ENCODE assay signal across 24 cellular contexts in the genomic region with DNA sequence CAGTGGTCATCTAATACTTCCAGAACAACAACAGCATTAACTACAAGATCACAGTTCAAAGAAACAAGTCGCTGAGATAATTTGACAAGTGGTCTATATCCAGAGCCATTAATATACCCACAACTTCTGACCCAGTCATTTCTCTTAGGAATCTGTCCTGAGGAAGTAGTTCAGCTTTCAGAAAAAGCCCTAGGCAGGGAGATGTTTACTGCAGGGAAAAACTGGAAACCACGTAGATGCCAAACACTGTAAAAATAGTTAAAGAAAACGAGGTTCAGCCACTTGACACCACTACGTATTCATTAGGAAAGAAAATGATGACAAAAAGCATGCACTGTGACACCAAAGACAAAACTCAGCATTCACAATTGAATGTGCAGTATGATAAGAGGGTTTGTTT. TPM values are rescaled to one million over a fixed set of nuclear protein-coding genes. Genes with fewer than 3 reads are reported as not detected.
DNase-seq lines count a peak whose midpoint lies in the region; ATAC-seq, FAIRE-seq and TF ChIP-seq lines count a peak whose summit lies in the region.
"Had no signal": no experiment of that assay in that cellular context is flagged by ENCODE, and none has a peak within 500 bp of the region (broad histone marks: within the 10 kb centered on the region; RNA-seq: fewer than 3 reads in every experiment).

No MANE protein-coding gene starts in this region.

- peaks cover 28% of the 10 kb centered on the region for H3K4me1 Mint-ChIP-seq in CD4-positive, alpha-beta T cell (ENCODE audit: low read depth)
- H3K4me1 Mint-ChIP-seq in astrocyte (ENCODE audit: low read depth, unreplicated experiment), result peaks cover 30% of the 10 kb centered on the region
- peaks cover 24% of the 10 kb centered on the region for H3K4me1 Mint-ChIP-seq in activated CD4-positive, alpha-beta memory T cell treated with anti-CD3 and anti-CD28 coated beads for 36 hours (ENCODE audit: low read depth)

- H3K36me3 ChIP-seq in HUES48 (ENCODE audit: control insufficient read depth, insufficient read depth, low read length) (no peaks in the 10 kb centered on the region), astrocyte (ENCODE audit: insufficient read depth, low read length) (no peaks in the 10 kb centered on the region)
- H3K36me3 ChIP-seq: gastroesophageal sphincter, HAP-1, WERI-Rb-1 had no signal

- no peaks in the 10 kb centered on the region for H3K27me3 Mint-ChIP-seq in CD4-positive, alpha-beta T cell
- peaks cover 10% of the 10 kb centered on the region for H3K27me3 Mint-ChIP-seq in astrocyte (ENCODE audit: low read depth, unreplicated experiment)
- no peaks in the 10 kb centered on the region for H3K27me3 Mint-ChIP-seq in activated CD4-positive, alpha-beta memory T cell treated with anti-CD3 and anti-CD28 coated beads for 36 hours

- H3K27me3 ChIP-seq in CD4-positive, alpha-beta T cell (ENCODE audit: control insufficient read depth, insufficient read depth, low read length), result no peaks in the 10 kb centered on the region
- H3K27me3 ChIP-seq in HUES48 (ENCODE audit: control insufficient read depth, insufficient read depth, low read length), result no peaks in the 10 kb centered on the region
- no peaks in the 10 kb centered on the region for H3K27me3 ChIP-seq in astrocyte (ENCODE audit: insufficient read depth, low read length)
- H3K27me3 ChIP-seq: gastroesophageal sphincter had no signal

- H3K27ac ChIP-seq in CD4-positive, alpha-beta T cell (ENCODE audit: low read depth, low read length), result no peak overlapping the region
- H3K27ac ChIP-seq in HUES48 (ENCODE audit: low read depth, low read length) (peak overlapping the region; percentile 38), astrocyte (ENCODE audit: low read depth, low read length) (no peak overlapping the region)
- H3K27ac ChIP-seq: parathyroid adenoma, WERI-Rb-1 had no signal

- H3K9me3 ChIP-seq in CD4-positive, alpha-beta T cell (ENCODE audit: control insufficient read depth, low read length), result no peaks in the 10 kb centered on the region
- no peaks in the 10 kb centered on the region for H3K9me3 ChIP-seq in HUES48 (ENCODE audit: control insufficient read depth, insufficient read depth, low read length)
- no peaks in the 10 kb centered on the region for H3K9me3 ChIP-seq in astrocyte (ENCODE audit: insufficient read depth, low read depth, low read length)
- H3K9me3 ChIP-seq: gastroesophageal sphincter, HAP-1 had no signal

- H3K9ac ChIP-seq in HUES48 (ENCODE audit: low read depth, low read length), result no peak overlapping the region
- H3K9ac ChIP-seq in astrocyte (ENCODE audit: low read length), result peak overlapping the region; percentile 71
- H3K9ac ChIP-seq: parathyroid adenoma had no signal

- H3K4me3 ChIP-seq in HUES48 (ENCODE audit: low read depth, low read length) (no peak overlapping the region), astrocyte (ENCODE audit: insufficient read depth, low read depth, low read length) (no peak overlapping the region)
- H3K4me3 ChIP-seq: gastroesophageal sphincter, HAP-1 had no signal

- DNase-seq in CD4-positive, alpha-beta T cell, result no peak
- DNase-seq in astrocyte (ENCODE audit: low read depth) (no peak), myocyte (ENCODE audit: low read depth) (peak; percentile 67), DMS79 (lab: John Stamatoyannopoulos, UW) (no peak), HuH-7.5 (ENCODE audit: low spot score) (no peak)
- DNase-seq in activated CD4-positive, alpha-beta memory T cell treated with anti-CD3 and anti-CD28 coated beads for 36 hours, result no peak
- DNase-seq: activated CD4-positive, alpha-beta T cell treated with anti-CD3 and anti-CD28 coated beads, Interleukin-2, amount 50 U/mL, for 48 hours; activated naive CD4-positive, alpha-beta T cell; central memory CD4-positive, alpha-beta T cell; DND-41; erythroblast; kidney; natural killer cell; NCI-H1436; NCI-H524 treated with DMSO at 0.1 percent for 48 hours; SHP77; WERI-Rb-1 had no signal

- H3K9me3 Mint-ChIP-seq in CD4-positive, alpha-beta T cell, result no peaks in the 10 kb centered on the region
- peaks cover 7% of the 10 kb centered on the region for H3K9me3 Mint-ChIP-seq in astrocyte (ENCODE audit: unreplicated experiment)
- H3K9me3 Mint-ChIP-seq in activated CD4-positive, alpha-beta memory T cell treated with anti-CD3 and anti-CD28 coated beads for 36 hours, result no peaks in the 10 kb centered on the region
- H3K9me3 Mint-ChIP-seq: natural killer cell; stimulated activated memory B cell treated with anti-CD40 and anti-IgM and Interleukin-4, amounts not matched to agents 10 μg/mL and 1 μg/mL and 100 μg/mL, for 72 hours had no signal

- no peak for FAIRE-seq in astrocyte (lab: Jason Lieb, UNC)
- FAIRE-seq: kidney had no signal

- no peaks in the 10 kb centered on the region for H3K79me2 ChIP-seq in astrocyte (ENCODE audit: insufficient read depth, low read length)
- H3K79me2 ChIP-seq: parathyroid adenoma had no signal

- H3K4me1 ChIP-seq in HUES48 (ENCODE audit: control insufficient read depth, insufficient read depth, low read length) (peaks cover 14% of the 10 kb centered on the region), astrocyte (ENCODE audit: insufficient read depth, low read length) (peaks cover 31% of the 10 kb centered on the region)
- H3K4me1 ChIP-seq: parathyroid adenoma had no signal

- H2AFZ ChIP-seq in astrocyte (ENCODE audit: low read depth, low read length), result no peak overlapping the region
- H2AFZ ChIP-seq: parathyroid adenoma had no signal

- ATAC-seq in CD4-positive, alpha-beta T cell (ENCODE audit: poor library complexity), result no peak
- no peak for ATAC-seq in HG02610 (IDR thresholded peaks at IDR 0.05; ENCODE audit: unreplicated experiment)
- ATAC-seq: gastroesophageal sphincter; natural killer cell; sciatic nerve; stimulated activated memory B cell treated with anti-CD40 and anti-IgM and Interleukin-4, amounts not matched to agents 10 μg/mL and 1 μg/mL and 100 μg/mL, for 72 hours had no signal

- H3K36me3 Mint-ChIP-seq in CD4-positive, alpha-beta T cell (ENCODE audit: low read depth), result no peaks in the 10 kb centered on the region
- H3K36me3 Mint-ChIP-seq in astrocyte (ENCODE audit: low read depth, unreplicated experiment), result no peaks in the 10 kb centered on the region
- no peaks in the 10 kb centered on the region for H3K36me3 Mint-ChIP-seq in activated CD4-positive, alpha-beta memory T cell treated with anti-CD3 and anti-CD28 coated beads for 36 hours
- H3K36me3 Mint-ChIP-seq: natural killer cell; stimulated activated memory B cell treated with anti-CD40 and anti-IgM and Interleukin-4, amounts not matched to agents 10 μg/mL and 1 μg/mL and 100 μg/mL, for 72 hours had no signal

- TF ChIP-seq CTCF in CD4-positive, alpha-beta T cell (IDR thresholded peaks at IDR 0.05), result no peak
- no peak for TF ChIP-seq CTCF in astrocyte (IDR thresholded peaks at IDR 0.05; ENCODE audit: insufficient read depth, low read depth, low read length)

- intact Hi-C loops in CD4-positive, alpha-beta T cell (cut with DNase I, micrococcal nuclease), result loop anchor here in 1 of 2 experiments (5.0 kb wide), 2 partner anchors 39 to 51 kb away; no protein-coding TSS in a partner anchor
- intact Hi-C loops in activated CD4-positive, alpha-beta memory T cell treated with anti-CD3 and anti-CD28 coated beads for 36 hours (cut with micrococcal nuclease), result loop anchor here (5.0 kb wide), 1 partner anchor 111 kb away; no protein-coding TSS in a partner anchor

- CTCF ChIA-PET in CD4-positive, alpha-beta T cell (lab: Charles Lee), result interaction anchor here (1.1 kb wide), 1 partner anchor 42 kb away, joined by 4 read pairs; no protein-coding TSS in a partner anchor
- CTCF ChIA-PET in activated CD4-positive, alpha-beta memory T cell treated with anti-CD3 and anti-CD28 coated beads for 36 hours (lab: Charles Lee), result interaction anchor here (0.6 to 3.0 kb wide), 3 partner anchors 42 to 128 kb away, joined by 3 to 18 read pairs (median 6); no protein-coding TSS in a partner anchor

- no peaks in the 10 kb centered on the region for H4K20me1 ChIP-seq in astrocyte (ENCODE audit: insufficient read depth, low read length)

- H3K4me2 ChIP-seq in astrocyte (ENCODE audit: low read length), result peak overlapping the region; percentile 75

- peak overlapping the region; percentile 81 for H3K27ac Mint-ChIP-seq in CD4-positive, alpha-beta T cell
- peak overlapping the region; percentile 99 for H3K27ac Mint-ChIP-seq in astrocyte (ENCODE audit: unreplicated experiment)
- H3K27ac Mint-ChIP-seq in activated CD4-positive, alpha-beta memory T cell treated with anti-CD3 and anti-CD28 coated beads for 36 hours, result no peak overlapping the region
- H3K27ac Mint-ChIP-seq: stimulated activated memory B cell treated with anti-CD40 and anti-IgM and Interleukin-4, amounts not matched to agents 10 μg/mL and 1 μg/mL and 100 μg/mL, for 72 hours had no signal

- no peak overlapping the region for H3K4me3 Mint-ChIP-seq in CD4-positive, alpha-beta T cell
- H3K4me3 Mint-ChIP-seq in astrocyte (ENCODE audit: unreplicated experiment), result peak overlapping the region; percentile 45
- H3K4me3 Mint-ChIP-seq in activated CD4-positive, alpha-beta memory T cell treated with anti-CD3 and anti-CD28 coated beads for 36 hours, result no peak overlapping the region
- H3K4me3 Mint-ChIP-seq: stimulated activated memory B cell treated with anti-CD40 and anti-IgM and Interleukin-4, amounts not matched to agents 10 μg/mL and 1 μg/mL and 100 μg/mL, for 72 hours had no signal

- POLR2A ChIA-PET in CD4-positive, alpha-beta T cell (lab: Charles Lee), result interaction anchor here (0.6 kb wide), 1 partner anchor 201 kb away, joined by 3 read pairs; no protein-coding TSS in a partner anchor
- POLR2A ChIA-PET in activated CD4-positive, alpha-beta memory T cell treated with anti-CD3 and anti-CD28 coated beads for 36 hours (lab: Charles Lee), result interaction anchor here (1.6 kb wide), 1 partner anchor 14 kb away, joined by 6 read pairs; no protein-coding TSS in a partner anchor

RNA-seq across cellular contexts. Expression of gene CDCP1, which starts 22.3 kb away (rescaled TPM):
- 1 to 10 TPM; 1.7 to 1.8 TPM for total RNA-seq in CD4-positive, alpha-beta T cell
- total RNA-seq in astrocyte (4.2 and 6.8 TPM in 2 replicates), myocyte (2.5 and 2.7 TPM in 2 replicates)
- 0.34 TPM for polyA plus RNA-seq in myocyte (2012)
- total RNA-seq in activated CD4-positive, alpha-beta memory T cell treated with anti-CD3 and anti-CD28 coated beads for 36 hours, result under 1 TPM; 0.48 to 0.53 TPM

RNA-seq across cellular contexts. Expression of gene TMEM158, which starts 57.6 kb away (rescaled TPM):
- not detected for total RNA-seq in CD4-positive, alpha-beta T cell
- total RNA-seq in astrocyte (11.5 and 14.1 TPM in 2 replicates), myocyte (131 and 157 TPM in 2 replicates)
- 28.7 TPM for polyA plus RNA-seq in myocyte (2012)
- not detected for total RNA-seq in activated CD4-positive, alpha-beta memory T cell treated with anti-CD3 and anti-CD28 coated beads for 36 hours

Comparison
In these comparisons a context has a peak if more than half of its experiments do, and no peak if none do; other contexts are left out.
1. RNA of gene TMEM158, which starts 57.6 kb away (total RNA-seq): 131 to 157 TPM in myocyte and 11.5 to 14.1 TPM in astrocyte; not detected in CD4-positive, alpha-beta T cell and not detected in activated CD4-positive, alpha-beta memory T cell treated with anti-CD3 and anti-CD28 coated beads for 36 hours; every median in the first group is over 10 times any median in the second.